18 cellular contexts compared by ENCODE assay signal in genomic region chr1:8388732-8389562, GRCh38.
DNase-seq lines count a peak whose midpoint lies in the region; ATAC-seq and TF ChIP-seq lines count a peak whose summit lies in the region.
"Had no signal": no experiment of that assay in that cellular context is flagged by ENCODE, and none has a peak within 500 bp of the region (broad histone marks: within the 10 kb centered on the region; RNA-seq: fewer than 3 reads in every experiment).

No MANE protein-coding gene starts in this region.

- no peak for DNase-seq in stimulated activated naive CD8-positive, alpha-beta T cell treated with anti-CD3 and anti-CD28 coated beads, Interleukin-15, Interleukin-2, amounts not matched to agents 100 U/mL and 50 U/mL, for 24 hours
- no peak for DNase-seq in WTC11 (ENCODE audit: low spot score)
- no peak for DNase-seq in COLO668 (lab: John Stamatoyannopoulos, UW; ENCODE audit: unreplicated experiment)
- no peak for DNase-seq in D341Med (ENCODE audit: low spot score)
- DNase-seq in NCI-H774 (lab: John Stamatoyannopoulos, UW) = no peak
- DNase-seq: activated CD4-positive, alpha-beta T cell treated with anti-CD3 and anti-CD28 coated beads for 36 hours; activated T-cell treated with anti-CD3 and anti-CD28 coated beads, Interleukin-2, amount 50 U/mL, for 72 hours; dermis blood vessel endothelial cell; DMS 273 treated with DMSO at 0.1 percent for 48 hours; EL; HCEC 1CT; left lung; NCI-H1436 treated with DMSO at 0.1 percent for 48 hours had no signal

- no peak overlapping the region for H3K4me3 Mint-ChIP-seq in stimulated activated naive CD8-positive, alpha-beta T cell treated with anti-CD3 and anti-CD28 coated beads, Interleukin-15, Interleukin-2, amounts not matched to agents 100 ng/mL and 50 ng/mL, for 24 hours
- H3K4me3 Mint-ChIP-seq in WTC11 (no peak overlapping the region), nephron (no peak overlapping the region)
- H3K4me3 Mint-ChIP-seq: activated CD4-positive, alpha-beta T cell treated with anti-CD3 and anti-CD28 coated beads for 36 hours; activated naive CD8-positive, alpha-beta T cell; activated T-cell treated with anti-CD3 and anti-CD28 coated beads, Interleukin-2, amount 50 U/mL, for 72 hours; central memory CD8-positive, alpha-beta T cell had no signal

- ATAC-seq in stimulated activated naive CD8-positive, alpha-beta T cell treated with anti-CD3 and anti-CD28 coated beads, Interleukin-15, Interleukin-2, amounts not matched to agents 100 U/mL and 50 U/mL, for 24 hours = no peak
- no peak for ATAC-seq in WTC11
- ATAC-seq: GM12878, left lung had no signal

- H3K4me1 Mint-ChIP-seq in stimulated activated naive CD8-positive, alpha-beta T cell treated with anti-CD3 and anti-CD28 coated beads, Interleukin-15, Interleukin-2, amounts not matched to agents 100 ng/mL and 50 ng/mL, for 24 hours (ENCODE audit: low read depth) = peaks cover 66% of the 10 kb centered on the region
- H3K4me1 Mint-ChIP-seq in WTC11 (peaks cover 54% of the 10 kb centered on the region), nephron (peaks cover 50% of the 10 kb centered on the region)

- no peak for TF ChIP-seq CTCF in WTC11 (IDR thresholded peaks at IDR 0.05)
- TF ChIP-seq CTCF in nephron (IDR thresholded peaks at IDR 0.05; ENCODE audit: unreplicated experiment in 3 of 3) = no peak

- CTCF ChIA-PET in WTC11 (lab: Charles Lee) = interaction anchor here (0.6 kb wide), 1 partner anchor 223 kb away, joined by 3 read pairs; no protein-coding TSS in a partner anchor

- peak overlapping the region; percentile 0 for H3K27ac Mint-ChIP-seq in stimulated activated naive CD8-positive, alpha-beta T cell treated with anti-CD3 and anti-CD28 coated beads, Interleukin-15, Interleukin-2, amounts not matched to agents 100 ng/mL and 50 ng/mL, for 24 hours
- H3K27ac Mint-ChIP-seq in WTC11 (peak overlapping the region; percentile 85), nephron (peak overlapping the region in 2 of 3 experiments; percentile 33 to 69)
- H3K27ac Mint-ChIP-seq: activated T-cell treated with anti-CD3 and anti-CD28 coated beads, Interleukin-2, amount 50 U/mL, for 72 hours had no signal

- H3K36me3 Mint-ChIP-seq in stimulated activated naive CD8-positive, alpha-beta T cell treated with anti-CD3 and anti-CD28 coated beads, Interleukin-15, Interleukin-2, amounts not matched to agents 100 ng/mL and 50 ng/mL, for 24 hours (ENCODE audit: low read depth) = peaks cover 41% of the 10 kb centered on the region
- peaks cover 3% of the 10 kb centered on the region; the same call in 1 of the 2 replicates for H3K36me3 Mint-ChIP-seq in WTC11
- peaks cover 70% of the 10 kb centered on the region for H3K36me3 Mint-ChIP-seq in nephron (ENCODE audit: low read depth)

- no peaks in the 10 kb centered on the region for H3K27me3 Mint-ChIP-seq in stimulated activated naive CD8-positive, alpha-beta T cell treated with anti-CD3 and anti-CD28 coated beads, Interleukin-15, Interleukin-2, amounts not matched to agents 100 ng/mL and 50 ng/mL, for 24 hours
- no peaks in the 10 kb centered on the region for H3K27me3 Mint-ChIP-seq in WTC11 (ENCODE audit: low read depth)
- no peaks in the 10 kb centered on the region for H3K27me3 Mint-ChIP-seq in nephron (ENCODE audit: low read depth)
- H3K27me3 Mint-ChIP-seq: activated CD4-positive, alpha-beta T cell treated with anti-CD3 and anti-CD28 coated beads for 36 hours; activated naive CD8-positive, alpha-beta T cell; central memory CD8-positive, alpha-beta T cell had no signal

- POLR2A ChIA-PET in WTC11 (lab: Charles Lee) = no interaction called here

- no peaks in the 10 kb centered on the region for H3K9me3 Mint-ChIP-seq in stimulated activated naive CD8-positive, alpha-beta T cell treated with anti-CD3 and anti-CD28 coated beads, Interleukin-15, Interleukin-2, amounts not matched to agents 100 ng/mL and 50 ng/mL, for 24 hours
- H3K9me3 Mint-ChIP-seq in WTC11 (no peaks in the 10 kb centered on the region), nephron (no peaks in the 10 kb centered on the region)
- H3K9me3 Mint-ChIP-seq: activated T-cell treated with anti-CD3 and anti-CD28 coated beads, Interleukin-2, amount 50 U/mL, for 72 hours; central memory CD8-positive, alpha-beta T cell had no signal

TF ChIP-seq in WTC11, 78 proteins besides CTCF, POLR2A, EP300 and RAD21 (continues in another document):
- TF ChIP-seq FOXP1 (CRISPR knock-in tag; IDR thresholded peaks at IDR 0.05; ENCODE audit: borderline replicate concordance) = no peak
- no peak for TF ChIP-seq AR (CRISPR knock-in tag; IDR thresholded peaks at IDR 0.05)
- TF ChIP-seq FOXK1 (CRISPR knock-in tag; IDR thresholded peaks at IDR 0.05) = no peak
- TF ChIP-seq CDX4 (CRISPR knock-in tag; IDR thresholded peaks at IDR 0.05; ENCODE audit: borderline replicate concordance) = no peak
- TF ChIP-seq NFE2L1 (CRISPR knock-in tag; IDR thresholded peaks at IDR 0.05) = no peak
- TF ChIP-seq ZNF512 (CRISPR knock-in tag; IDR thresholded peaks at IDR 0.05; ENCODE audit: borderline replicate concordance) = no peak
- TF ChIP-seq ATF1 (CRISPR knock-in tag; IDR thresholded peaks at IDR 0.05) = no peak
- TF ChIP-seq E2F1 (CRISPR knock-in tag; IDR thresholded peaks at IDR 0.05) = no peak
- TF ChIP-seq ZNF219 (CRISPR knock-in tag; IDR thresholded peaks at IDR 0.05; ENCODE audit: borderline replicate concordance) = no peak
- no peak for TF ChIP-seq ATF6 (CRISPR knock-in tag; IDR thresholded peaks at IDR 0.05)
- no peak for TF ChIP-seq ETV6 (CRISPR knock-in tag; IDR thresholded peaks at IDR 0.05)

Comparison
In these comparisons a context has a peak if more than half of its experiments do, and no peak if none do; other contexts are left out.
1. H3K27ac Mint-ChIP-seq: peak in every context shown above with its lines; median percentile 85 in WTC11; 51 in nephron; 0 in stimulated activated naive CD8-positive, alpha-beta T cell treated with anti-CD3 and anti-CD28 coated beads, Interleukin-15, Interleukin-2, amounts not matched to agents 100 ng/mL and 50 ng/mL, for 24 hours.